Comparison of ENCODE assay signal across 21 cellular contexts in genomic region chr12:527241-527640, GRCh38.
DNase-seq lines count a peak whose midpoint lies in the region; ATAC-seq and TF ChIP-seq lines count a peak whose summit lies in the region.
"Had no signal": no experiment of that assay in that cellular context is flagged by ENCODE, and none has a peak within 500 bp of the region (broad histone marks: within the 10 kb centered on the region; RNA-seq: fewer than 3 reads in every experiment).

No MANE protein-coding gene starts in this region.

- H2AFZ ChIP-seq in MM.1S (ENCODE audit: low read length) (no peak overlapping the region), OCI-LY7 (ENCODE audit: low read length) (no peak overlapping the region)

- no peak overlapping the region for H3K4me3 ChIP-seq in BLaER1
- no peak overlapping the region for H3K4me3 ChIP-seq in MM.1S (ENCODE audit: low read length)
- H3K4me3 ChIP-seq in OCI-LY7 (ENCODE audit: low read depth, low read length, poor library complexity, severe bottlenecking) = no peak overlapping the region
- H3K4me3 ChIP-seq in mucosa of descending colon = no peak overlapping the region
- H3K4me3 ChIP-seq: A549, GM12878, SJSA1 had no signal

- ATAC-seq in mucosa of descending colon (peak; percentile 28), GM18498 (IDR thresholded peaks at IDR 0.05; ENCODE audit: unreplicated experiment) (no peak)
- ATAC-seq: A549, GM12878, Panc1 had no signal

- H3K4me1 ChIP-seq in BLaER1 (peaks cover 24% of the 10 kb centered on the region), MM.1S (ENCODE audit: low read length) (no peaks in the 10 kb centered on the region), OCI-LY7 (ENCODE audit: insufficient read depth, low read length, poor library complexity, severe bottlenecking) (peaks cover 3% of the 10 kb centered on the region), mucosa of descending colon (ENCODE audit: low read depth) (peaks cover 5% of the 10 kb centered on the region)
- H3K4me1 ChIP-seq: A549, SJSA1 had no signal

- no TSS peak for BruUV-seq in OCI-LY7 (replicated peaks; lab: Mats Ljungman, UMichigan)

- H3K27ac ChIP-seq in BLaER1 = no peak overlapping the region
- no peak overlapping the region for H3K27ac ChIP-seq in MM.1S (ENCODE audit: low read length)
- no peak overlapping the region for H3K27ac ChIP-seq in OCI-LY7 (ENCODE audit: low read depth, low read length, poor library complexity, severe bottlenecking)
- H3K27ac ChIP-seq: A549, SJSA1 had no signal

- DNase-seq in MM.1S (peak; percentile 70), OCI-LY7 (ENCODE audit: low spot score) (peak; percentile 20), mucosa of descending colon (no peak), NCI-H2196 (lab: John Stamatoyannopoulos, UW; ENCODE audit: unreplicated experiment) (no peak), T1000 (lab: John Stamatoyannopoulos, UW) (no peak)
- DNase-seq: CD4-positive, CD25-positive, alpha-beta regulatory T cell; COR-L47; DND-41; H9; HFFc6; Karpas-422; NCI-H187; NCI-H2107; NCI-H345; T-helper 1 cell had no signal

- POLR2A ChIA-PET in OCI-LY7 (lab: Charles Lee) = no interaction called here

- H3K9me2 ChIP-seq in MM.1S (replicated peaks; ENCODE audit: insufficient read depth, low read length) (no peaks in the 10 kb centered on the region), OCI-LY7 (ENCODE audit: insufficient read depth, low read length) (no peaks in the 10 kb centered on the region)

- H3K79me2 ChIP-seq in MM.1S (ENCODE audit: low read length) = no peaks in the 10 kb centered on the region
- no peaks in the 10 kb centered on the region for H3K79me2 ChIP-seq in OCI-LY7 (ENCODE audit: insufficient read depth, low read depth, low read length)

- CTCF ChIA-PET in OCI-LY7 (lab: Charles Lee; ENCODE audit: unreplicated experiment) = interaction anchor here (0.9 kb wide), 1 partner anchor 17 kb away, joined by 3 read pairs; no protein-coding TSS in a partner anchor

- H3K4me2 ChIP-seq in BLaER1 (peak overlapping the region; percentile 76), MM.1S (ENCODE audit: low read depth, low read length) (no peak overlapping the region), OCI-LY7 (ENCODE audit: low read length) (no peak overlapping the region)
- H3K4me2 ChIP-seq: A549 had no signal

- H4K20me1 ChIP-seq in BLaER1 (no peaks in the 10 kb centered on the region), MM.1S (ENCODE audit: insufficient read depth, low read length) (no peaks in the 10 kb centered on the region), OCI-LY7 (ENCODE audit: insufficient read depth, low read length) (no peaks in the 10 kb centered on the region)

- intact Hi-C loops in OCI-LY7 (cut with micrococcal nuclease; ENCODE audit: unreplicated experiment) = no loop called here
- intact Hi-C loops in mucosa of descending colon (cut with DNase I, micrococcal nuclease) = no loop called here

- H3F3A ChIP-seq in MM.1S (ENCODE audit: insufficient read depth, low read length) = no peaks in the 10 kb centered on the region

- H3K9me3 ChIP-seq in BLaER1 = peaks cover 37% of the 10 kb centered on the region
- H3K9me3 ChIP-seq in MM.1S (replicated peaks; ENCODE audit: insufficient read depth, low read length) = no peaks in the 10 kb centered on the region
- H3K9me3 ChIP-seq in OCI-LY7 (ENCODE audit: low read length) = no peaks in the 10 kb centered on the region
- H3K9me3 ChIP-seq in mucosa of descending colon = no peaks in the 10 kb centered on the region

- H3K27me3 ChIP-seq in BLaER1 = no peaks in the 10 kb centered on the region
- no peaks in the 10 kb centered on the region for H3K27me3 ChIP-seq in MM.1S (replicated peaks; ENCODE audit: insufficient read depth, low read length)

- H3K36me3 ChIP-seq in BLaER1 (no peaks in the 10 kb centered on the region), MM.1S (replicated peaks; ENCODE audit: insufficient read depth, low read length) (no peaks in the 10 kb centered on the region), OCI-LY7 (ENCODE audit: insufficient read depth, low read length) (no peaks in the 10 kb centered on the region), mucosa of descending colon (ENCODE audit: low read depth) (no peaks in the 10 kb centered on the region)
- H3K36me3 ChIP-seq: SJSA1 had no signal

- TF ChIP-seq CTCF in MM.1S (IDR thresholded peaks at IDR 0.05; ENCODE audit: low read length) (no peak), OCI-LY7 (conservative IDR thresholded peaks at IDR 0.05; ENCODE audit: low read length) (no peak), mucosa of descending colon (IDR thresholded peaks at IDR 0.05) (no peak)

- no peak overlapping the region for H3K9ac ChIP-seq in BLaER1
- H3K9ac ChIP-seq in MM.1S (ENCODE audit: low read length) = no peak overlapping the region

Comparison
In these comparisons a context has a peak if more than half of its experiments do, and no peak if none do; other contexts are left out.
1. DNase-seq: peak in MM.1S (single experiment) and OCI-LY7 (single experiment); none in mucosa of descending colon (0 of 3), NCI-H2196 (single experiment) and T1000 (single experiment).